24 cellular contexts compared by ENCODE assay signal in genomic region chr10:77867124-77867715, GRCh38. TPM values are rescaled to one million over a fixed set of nuclear protein-coding genes. Genes with fewer than 3 reads are reported as not detected.
DNase-seq lines count a peak whose midpoint lies in the region; ATAC-seq, FAIRE-seq and TF ChIP-seq lines count a peak whose summit lies in the region.
"Had no signal": no experiment of that assay in that cellular context is flagged by ENCODE, and none has a peak within 500 bp of the region (broad histone marks: within the 10 kb centered on the region; RNA-seq: fewer than 3 reads in every experiment).

No MANE protein-coding gene starts in this region.

- H3K27ac Mint-ChIP-seq in astrocyte (ENCODE audit: unreplicated experiment) (no peak overlapping the region), immature natural killer cell (peak overlapping the region; percentile 64 to 91 (median 82))
- H3K27ac Mint-ChIP-seq: activated CD8-positive, alpha-beta T cell treated with anti-CD3 and anti-CD28 coated beads, Interleukin-2, amount 10 ng/mL, durations not matched to agents 7 days and 5 days; activated naive CD4-positive, alpha-beta T cell treated with anti-CD3 and anti-CD28 coated beads, Interleukin-2, amount 10 ng/mL, durations not matched to agents 7 days and 5 days had no signal

- TF ChIP-seq RAD21 in HCT116 (IDR thresholded peaks at IDR 0.05; ENCODE audit: low read depth) = no peak

- no peak for FAIRE-seq in astrocyte (lab: Jason Lieb, UNC)
- FAIRE-seq: endothelial cell of umbilical vein had no signal

- H3K9me3 ChIP-seq in HCT116 (ENCODE audit: control insufficient read depth in 1 of 2, insufficient read depth in 1 of 2, low read depth in 1 of 2, low read length in 2 of 2) (no peaks in the 10 kb centered on the region), astrocyte (ENCODE audit: insufficient read depth, low read depth, low read length) (no peaks in the 10 kb centered on the region), prostate gland (no peaks in the 10 kb centered on the region), heart right ventricle (no peaks in the 10 kb centered on the region)
- H3K9me3 ChIP-seq: Caco-2, suprapubic skin had no signal

- H3K4me3 Mint-ChIP-seq in astrocyte (ENCODE audit: unreplicated experiment) (no peak overlapping the region), immature natural killer cell (peak overlapping the region in 4 of 5 donors; percentile 57 to 84 (median 81))
- H3K4me3 Mint-ChIP-seq: activated CD8-positive, alpha-beta T cell treated with anti-CD3 and anti-CD28 coated beads, Interleukin-2, amount 10 ng/mL, durations not matched to agents 7 days and 5 days; activated naive CD4-positive, alpha-beta T cell treated with anti-CD3 and anti-CD28 coated beads, Interleukin-2, amount 10 ng/mL, durations not matched to agents 7 days and 5 days; nephron had no signal

- H3K9ac ChIP-seq in HCT116 (ENCODE audit: low read length) (no peak overlapping the region), astrocyte (ENCODE audit: low read length) (no peak overlapping the region)
- H3K9ac ChIP-seq: GM23248 had no signal

- H3K4me1 ChIP-seq in HCT116 (ENCODE audit: control insufficient read depth in 1 of 2, insufficient read depth in 2 of 2, low read length in 2 of 2) (peaks cover 0 to 11% of the 10 kb centered on the region in 2 experiments; a peak in 1 of 4 replicates), astrocyte (ENCODE audit: insufficient read depth, low read length) (peaks cover 5% of the 10 kb centered on the region), prostate gland (replicated peaks) (peaks cover 10% of the 10 kb centered on the region), heart right ventricle (peaks cover 0 to 4% (median 0%) of the 10 kb centered on the region in 9 donors)

- POLR2A ChIA-PET in HCT116 (lab: Charles Lee) = no interaction called here

- no peak for DNase-seq in HCT116 (ENCODE audit: low read depth, low spot score)
- DNase-seq in astrocyte (ENCODE audit: low read depth) = no peak
- DNase-seq in immature natural killer cell = no peak
- no peak for DNase-seq in prostate gland (ENCODE audit: low spot score)
- no peak for DNase-seq in heart right ventricle
- DNase-seq in activated effector memory CD4-positive, alpha-beta T cell treated with anti-CD3 and anti-CD28 coated beads, Interleukin-2, amount 50 U/mL, for 16 hours = no peak
- DNase-seq: activated CD8-positive, alpha-beta T cell treated with anti-CD3 and anti-CD28 coated beads, Interleukin-2, amount 10 ng/mL, durations not matched to agents 7 days and 5 days; activated naive CD4-positive, alpha-beta T cell treated with anti-CD3 and anti-CD28 coated beads, Interleukin-2, amount 10 ng/mL, durations not matched to agents 7 days and 5 days; Caco-2; DMS79; GM23248; MV-4-11; NCI-H1436; NCI-H2081; NCI-H345; SIG-M5; stimulated activated naive CD4-positive, alpha-beta T cell had no signal

- no peaks in the 10 kb centered on the region for H3K9me3 Mint-ChIP-seq in astrocyte (ENCODE audit: unreplicated experiment)
- H3K9me3 Mint-ChIP-seq in immature natural killer cell = no peaks in the 10 kb centered on the region
- H3K9me3 Mint-ChIP-seq: activated naive CD4-positive, alpha-beta T cell treated with anti-CD3 and anti-CD28 coated beads, Interleukin-2, amount 10 ng/mL, durations not matched to agents 7 days and 5 days; nephron had no signal

- TF ChIP-seq CTCF in HCT116 (IDR thresholded peaks at IDR 0.05 in 2 of 3, conservative IDR thresholded peaks at IDR 0.05 in 1 of 3; ENCODE audit: borderline replicate concordance in 1 of 3, insufficient read depth in 1 of 3, low read depth in 2 of 3, low read length in 2 of 3) = no peak
- TF ChIP-seq CTCF in astrocyte (IDR thresholded peaks at IDR 0.05; ENCODE audit: insufficient read depth, low read depth, low read length) = no peak
- no peak for TF ChIP-seq CTCF in prostate gland (IDR thresholded peaks at IDR 0.05)
- no peak for TF ChIP-seq CTCF in heart right ventricle (IDR thresholded peaks at IDR 0.05)

- peaks cover 13% of the 10 kb centered on the region for H3K4me1 Mint-ChIP-seq in astrocyte (ENCODE audit: low read depth, unreplicated experiment)
- H3K4me1 Mint-ChIP-seq in immature natural killer cell = peaks cover 89 to 91% of the 10 kb centered on the region in 2 donors
- H3K4me1 Mint-ChIP-seq: activated naive CD4-positive, alpha-beta T cell treated with anti-CD3 and anti-CD28 coated beads, Interleukin-2, amount 10 ng/mL, durations not matched to agents 7 days and 5 days had no signal

- H3K36me3 Mint-ChIP-seq in astrocyte (ENCODE audit: low read depth, unreplicated experiment) = peaks cover 17% of the 10 kb centered on the region
- H3K36me3 Mint-ChIP-seq in immature natural killer cell = peaks cover 0 to 22% (median 18%) of the 10 kb centered on the region in 3 donors
- H3K36me3 Mint-ChIP-seq: activated naive CD4-positive, alpha-beta T cell treated with anti-CD3 and anti-CD28 coated beads, Interleukin-2, amount 10 ng/mL, durations not matched to agents 7 days and 5 days had no signal

- peaks cover 11% of the 10 kb centered on the region; the same call in 1 of the 2 replicates for H3K79me2 ChIP-seq in HCT116 (ENCODE audit: insufficient read depth, low read length)
- peaks cover 5% of the 10 kb centered on the region for H3K79me2 ChIP-seq in astrocyte (ENCODE audit: insufficient read depth, low read length)

- TF ChIP-seq POLR2A in HCT116 (IDR thresholded peaks at IDR 0.05; ENCODE audit: borderline replicate concordance, extremely low read depth, insufficient read depth, insufficient read length) (no peak), prostate gland (IDR thresholded peaks at IDR 0.05) (no peak)

- H3K36me3 ChIP-seq in HCT116 (ENCODE audit: control insufficient read depth in 1 of 2, insufficient read depth in 2 of 2, low read length in 2 of 2) = no peaks in the 10 kb centered on the region
- H3K36me3 ChIP-seq in astrocyte (ENCODE audit: insufficient read depth, low read length) = no peaks in the 10 kb centered on the region
- peaks cover 0 to 3% of the 10 kb centered on the region in 2 donors for H3K36me3 ChIP-seq in prostate gland
- H3K36me3 ChIP-seq in heart right ventricle = peaks cover 0 to 33% (median 0%) of the 10 kb centered on the region in 9 donors

- H3K4me2 ChIP-seq in HCT116 (ENCODE audit: low read length) = peak overlapping the region; percentile 30
- H3K4me2 ChIP-seq in astrocyte (ENCODE audit: low read length) = no peak overlapping the region

- H3K27me3 Mint-ChIP-seq in astrocyte (ENCODE audit: low read depth, unreplicated experiment) (no peaks in the 10 kb centered on the region), immature natural killer cell (ENCODE audit: low read depth in 3 of 3) (peaks cover 0 to 2% (median 1%) of the 10 kb centered on the region in 3 donors)
- H3K27me3 Mint-ChIP-seq: activated naive CD4-positive, alpha-beta T cell treated with anti-CD3 and anti-CD28 coated beads, Interleukin-2, amount 10 ng/mL, durations not matched to agents 7 days and 5 days had no signal

- intact Hi-C loops in HCT116 (cut with micrococcal nuclease) = no loop called here
- intact Hi-C loops in prostate gland (cut with DNase I) = no loop called here
- intact Hi-C loops in heart right ventricle (cut with DNase I) = no loop called here

- H3K9me2 ChIP-seq in HCT116 (ENCODE audit: insufficient read depth) = no peaks in the 10 kb centered on the region

- no peak overlapping the region for H3K27ac ChIP-seq in HCT116 (ENCODE audit: low read depth, low read length)
- H3K27ac ChIP-seq in astrocyte (ENCODE audit: low read depth, low read length) = no peak overlapping the region
- H3K27ac ChIP-seq in prostate gland = peak overlapping the region; percentile 72 to 92
- no peak overlapping the region for H3K27ac ChIP-seq in heart right ventricle
- H3K27ac ChIP-seq: C4-2B, GM23248, suprapubic skin had no signal

- 61% methylated on average over 6 of the region's 6 CpGs for WGBS in prostate gland
- WGBS in heart right ventricle, 2 donors = 76 to 80% methylated on average over 6 of the region's 6 CpGs

- ATAC-seq in HCT116 (peak; percentile 37; the same call in 1 of the 2 replicates), HG02571 (IDR thresholded peaks at IDR 0.05; ENCODE audit: unreplicated experiment) (no peak), heart right ventricle (no peak), HG03432 (IDR thresholded peaks at IDR 0.05; ENCODE audit: unreplicated experiment) (no peak)
- ATAC-seq: activated CD8-positive, alpha-beta T cell treated with anti-CD3 and anti-CD28 coated beads, Interleukin-2, amount 10 ng/mL, durations not matched to agents 7 days and 5 days had no signal

- RAD21 ChIA-PET in HCT116 (lab: Charles Lee; ENCODE audit: low non-redundant PET in 1 of 2, low total read pairs in 2 of 2, uncharacterized antibody in 2 of 2, unreplicated experiment in 2 of 2) = no interaction called here

- H3K27me3 ChIP-seq in HCT116 (ENCODE audit: insufficient read depth, low read length) (no peaks in the 10 kb centered on the region), astrocyte (ENCODE audit: insufficient read depth, low read length) (no peaks in the 10 kb centered on the region), prostate gland (replicated peaks; ENCODE audit: insufficient read depth) (no peaks in the 10 kb centered on the region), heart right ventricle (no peaks in the 10 kb centered on the region)
- H3K27me3 ChIP-seq: suprapubic skin had no signal

- H4K20me1 ChIP-seq in HCT116 (ENCODE audit: insufficient read depth) (0 out of 2 replicates have a peak, but pooled peaks cover under 1% of the 10 kb centered on the region), astrocyte (ENCODE audit: insufficient read depth, low read length) (peaks cover 57% of the 10 kb centered on the region)

- H3K4me3 ChIP-seq in HCT116 (replicated peaks in 1 of 2; ENCODE audit: low read depth in 1 of 2, low read length in 2 of 2) (no peak overlapping the region), astrocyte (ENCODE audit: insufficient read depth, low read depth, low read length) (peak overlapping the region; percentile 5), prostate gland (no peak overlapping the region), heart right ventricle (no peak overlapping the region)
- H3K4me3 ChIP-seq: GM23248, skin epidermis, suprapubic skin had no signal

- H2AFZ ChIP-seq in HCT116 (ENCODE audit: low read depth, low read length, poor library complexity, severe bottlenecking) (no peak overlapping the region), astrocyte (ENCODE audit: low read depth, low read length) (no peak overlapping the region)
- H2AFZ ChIP-seq: GM23248 had no signal

- no TSS peak for BruUV-seq in HCT116 (replicated peaks; lab: Mats Ljungman, UMichigan)

- CTCF ChIA-PET in HCT116 (lab: Charles Lee) = no interaction called here

TF ChIP-seq in HCT116, 20 proteins besides CTCF, POLR2A, EP300 and RAD21 (continues in another document):
- TF ChIP-seq ZFX (IDR thresholded peaks at IDR 0.05) (no peak), ATF3 (IDR thresholded peaks at IDR 0.05) (no peak)

RNA-seq across cellular contexts. Expression of gene DLG5, which starts 59.3 kb away (rescaled TPM):
- total RNA-seq in HCT116 (2021; ENCODE audit: unreplicated experiment) = 44.8 TPM
- 39.1 and 44.3 TPM in 2 replicates for polyA plus RNA-seq in HCT116 (2012)
- total RNA-seq in astrocyte = 55.2 and 58.4 TPM in 2 replicates
- 1 to 10 TPM; 1.6 to 3.7 (median 1.9) TPM for polyA plus RNA-seq in immature natural killer cell
- total RNA-seq in prostate gland = 100 to 1,000 TPM in 1 of 2 donors, 10 to 100 TPM in 1; 72.3 to 134 TPM
- total RNA-seq in heart right ventricle = 10 to 100 TPM in 7 of 10 donors, 1 to 10 TPM in 3; 6.6 to 14.1 (median 11.7) TPM
- 1 to 10 TPM; 5.0 to 5.8 TPM for polyA plus RNA-seq in heart right ventricle

Comparison
In these comparisons a context has a peak if more than half of its experiments do, and no peak if none do; other contexts are left out.
1. H3K27ac ChIP-seq: peak in prostate gland (2 of 2); none in HCT116 (single experiment), astrocyte (single experiment) and heart right ventricle (0 of 10).